ENCODE assay signal across 22 cellular contexts in genomic region chr5:109566361-109566760, GRCh38.
DNase-seq lines count a peak whose midpoint lies in the region; ATAC-seq, FAIRE-seq and TF ChIP-seq lines count a peak whose summit lies in the region.
"Had no signal": no experiment of that assay in that cellular context is flagged by ENCODE, and none has a peak within 500 bp of the region (broad histone marks: within the 10 kb centered on the region; RNA-seq: fewer than 3 reads in every experiment).

No MANE protein-coding gene starts in this region.

- no peak for FAIRE-seq in kidney (lab: Jason Lieb, UNC)
- FAIRE-seq: A204.1, GM12892, GM18507, H1, HTR-8/SVneo, K562 had no signal

- no peak overlapping the region for H3K4me2 ChIP-seq in GM23248 (ENCODE audit: unreplicated experiment)

- no peak overlapping the region for H2AFZ ChIP-seq in GM23248

- no peaks in the 10 kb centered on the region for H3K79me2 ChIP-seq in GM23248 (ENCODE audit: insufficient read depth)

- no peak for TF ChIP-seq CTCF in RWPE2 (IDR thresholded peaks at IDR 0.05; ENCODE audit: poor library complexity, severe bottlenecking)
- TF ChIP-seq CTCF in kidney epithelial cell (IDR thresholded peaks at IDR 0.05; ENCODE audit: insufficient read depth, low read length, poor library complexity, severe bottlenecking) = no peak
- TF ChIP-seq CTCF in kidney (IDR thresholded peaks at IDR 0.05; ENCODE audit: borderline replicate concordance, extremely low read depth, insufficient read depth) = no peak

- no peaks in the 10 kb centered on the region for H3K9me2 ChIP-seq in GM23248 (ENCODE audit: insufficient read depth)

- no peak for DNase-seq in RWPE2 (ENCODE audit: low spot score)
- peak; percentile 87 for DNase-seq in epithelial cell of prostate (ENCODE audit: low read depth, low spot score)
- peak; percentile 10 for DNase-seq in kidney epithelial cell (ENCODE audit: low read depth)
- DNase-seq in GM23248 = no peak
- no peak for DNase-seq in kidney
- DNase-seq: ACHN; CD4-positive, alpha-beta T cell; DMS153; DMS79; GDM1; H9; IMR-90 had no signal

- no peaks in the 10 kb centered on the region for H4K20me1 ChIP-seq in GM23248 (ENCODE audit: insufficient read depth)

- H3K27ac ChIP-seq in RWPE2 (ENCODE audit: poor library complexity, severe bottlenecking) (no peak overlapping the region), epithelial cell of prostate (peak overlapping the region; percentile 15), GM23248 (no peak overlapping the region), kidney (ENCODE audit: low read depth in 2 of 2, low read length in 2 of 2) (no peak overlapping the region)
- H3K27ac ChIP-seq: C4-2B, HL-60 had no signal

- 67 to 75% methylated on average over 2 of the region's 2 CpGs for WGBS in GM23248 (ENCODE audit: low coverage in 1 of 2, low lambda C conversion rate in 2 of 2, missing lambda C conversion rate in 2 of 2), 2 experiments

- in situ Hi-C loops in GM23248 (cut with MboI) = no loop called here

- H3K36me3 ChIP-seq in RWPE2 (ENCODE audit: low read depth) (no peaks in the 10 kb centered on the region), kidney epithelial cell (ENCODE audit: control insufficient read depth, insufficient read depth, low read length) (no peaks in the 10 kb centered on the region), GM23248 (ENCODE audit: low read depth) (no peaks in the 10 kb centered on the region), kidney (ENCODE audit: control insufficient read depth in 1 of 2, insufficient read depth in 2 of 2, low read length in 2 of 2) (no peaks in the 10 kb centered on the region)

- no peaks in the 10 kb centered on the region for H3K9me3 ChIP-seq in RWPE2 (ENCODE audit: severe bottlenecking)
- no peaks in the 10 kb centered on the region for H3K9me3 ChIP-seq in GM23248 (ENCODE audit: low read depth)
- no peaks in the 10 kb centered on the region for H3K9me3 ChIP-seq in kidney (ENCODE audit: control insufficient read depth in 1 of 2, low read length in 2 of 2)

- H3K4me1 ChIP-seq in RWPE2 (ENCODE audit: insufficient read depth, poor library complexity, severe bottlenecking) = no peaks in the 10 kb centered on the region
- H3K4me1 ChIP-seq in GM23248 (ENCODE audit: insufficient read depth) = peaks cover 6% of the 10 kb centered on the region; the same call in 1 of the 2 replicates
- no peaks in the 10 kb centered on the region for H3K4me1 ChIP-seq in kidney (ENCODE audit: control insufficient read depth in 1 of 2, insufficient read depth in 1 of 2, low read depth in 1 of 2, low read length in 2 of 2)

- no peak overlapping the region for H3K4me3 ChIP-seq in RWPE2 (ENCODE audit: severe bottlenecking)
- H3K4me3 ChIP-seq in kidney epithelial cell (ENCODE audit: low read depth, low read length) = no peak overlapping the region
- H3K4me3 ChIP-seq in GM23248 = no peak overlapping the region
- H3K4me3 ChIP-seq in kidney (ENCODE audit: low read length in 2 of 2) = no peak overlapping the region
- H3K4me3 ChIP-seq: K562 had no signal

- intact Hi-C loops in kidney (cut with DNase I) = no loop called here

- no peaks in the 10 kb centered on the region for H3F3A ChIP-seq in GM23248 (ENCODE audit: insufficient read depth)

- H3K27me3 ChIP-seq in RWPE2 (ENCODE audit: insufficient read depth, poor library complexity, severe bottlenecking) (no peaks in the 10 kb centered on the region), kidney epithelial cell (ENCODE audit: control insufficient read depth, insufficient read depth, low read length) (no peaks in the 10 kb centered on the region), GM23248 (replicated peaks; ENCODE audit: insufficient read depth) (peaks cover 5% of the 10 kb centered on the region)

- peak; percentile 63 for ATAC-seq in RWPE2 (ENCODE audit: low read depth)
- ATAC-seq in GM18517 (IDR thresholded peaks at IDR 0.05; ENCODE audit: unreplicated experiment) = no peak
- ATAC-seq in HG02884 (IDR thresholded peaks at IDR 0.05; ENCODE audit: unreplicated experiment) = no peak
- ATAC-seq: K562 had no signal

- H3K9ac ChIP-seq in GM23248 (no peak overlapping the region), kidney (ENCODE audit: low read length in 2 of 2) (no peak overlapping the region)

Comparison
In these comparisons a context has a peak if more than half of its experiments do, and no peak if none do; other contexts are left out.
1. DNase-seq: peak in epithelial cell of prostate (single experiment) and kidney epithelial cell (single experiment); none in RWPE2 (single experiment), GM23248 (single experiment) and kidney (single experiment).